In the genomic region with DNA sequence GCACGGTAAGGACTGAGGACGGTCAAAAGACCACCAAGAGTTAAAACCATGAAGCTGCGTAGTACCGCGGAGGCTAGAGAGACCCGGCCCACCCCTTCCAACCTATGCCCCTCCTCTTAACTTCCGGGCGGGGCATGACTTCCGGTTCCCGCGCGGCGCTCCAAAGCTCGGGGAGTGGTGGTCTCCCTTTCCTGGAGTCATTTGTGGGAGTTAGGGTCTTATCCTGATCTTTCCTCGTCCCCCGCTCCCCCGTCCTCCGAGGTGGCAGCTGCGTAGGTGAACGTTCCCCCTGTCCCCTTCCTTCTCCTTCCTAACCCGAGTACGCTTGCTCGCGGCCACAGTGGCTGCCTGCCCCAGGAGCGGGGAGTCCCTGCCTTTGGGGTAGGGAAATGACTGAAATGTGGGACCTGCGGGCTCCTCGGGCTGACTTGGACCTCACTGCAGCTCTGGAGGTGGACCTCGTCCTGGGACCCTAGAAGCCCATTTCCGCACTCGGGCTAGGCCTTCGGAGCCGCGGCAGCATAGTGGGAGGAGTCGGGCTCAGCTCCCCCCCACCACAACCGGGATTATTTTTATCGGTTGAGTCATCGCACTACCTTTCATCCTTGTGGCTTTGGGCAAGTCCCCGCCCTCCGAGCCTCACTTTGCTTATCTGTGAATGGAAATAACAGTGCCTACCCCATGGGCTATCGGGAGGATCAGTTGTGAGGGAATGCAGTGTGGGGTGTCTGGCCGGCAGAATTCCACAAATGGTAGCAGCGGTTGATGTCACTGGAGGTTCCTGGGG, we compare ENCODE assay signal across 9 cellular contexts. TPM values are rescaled to one million over a fixed set of nuclear protein-coding genes. Genes with fewer than 3 reads are reported as not detected.
DNase-seq lines count a peak whose midpoint lies in the region; ATAC-seq and TF ChIP-seq lines count a peak whose summit lies in the region.
"Had no signal": no experiment of that assay in that cellular context is flagged by ENCODE, and none has a peak within 500 bp of the region (broad histone marks: within the 10 kb centered on the region; RNA-seq: fewer than 3 reads in every experiment).

No MANE protein-coding gene starts in this region.

- intact Hi-C loops in dorsolateral prefrontal cortex (cut with DNase I): loop anchor here (2.0 to 10.0 kb wide), 4 partner anchors 27 to 243 kb away; a partner anchor contains a TSS
- intact Hi-C loops in lower leg skin (cut with DNase I; ENCODE audit: low total_unique reads): no loop called here

- H3K4me3 ChIP-seq in dorsolateral prefrontal cortex (peak overlapping the region; percentile 57 to 100 (median 93)), lower leg skin (ENCODE audit: low read depth, poor library complexity, severe bottlenecking) (peak overlapping the region; percentile 92)

- peak in 1 of 2 donors; percentile 53 for TF ChIP-seq POLR2A in lower leg skin (IDR thresholded peaks at IDR 0.05)

- no peaks in the 10 kb centered on the region for H3K27me3 ChIP-seq in dorsolateral prefrontal cortex

- TF ChIP-seq CTCF in dorsolateral prefrontal cortex (IDR thresholded peaks at IDR 0.05 in 54 of 56, conservative IDR thresholded peaks at IDR 0.05 in 2 of 56; ENCODE audit: low read depth in 1 of 56, partially characterized antibody in 56 of 56): peak in 22 of 56 donors; percentile 4 to 45 (median 24)
- TF ChIP-seq CTCF in lower leg skin (IDR thresholded peaks at IDR 0.05): no peak

- peak overlapping the region; percentile 57 to 98 (median 90) for H3K27ac ChIP-seq in dorsolateral prefrontal cortex

- ATAC-seq in GM19452 (IDR thresholded peaks at IDR 0.05; ENCODE audit: unreplicated experiment) (peak; percentile 69), HG03575 (IDR thresholded peaks at IDR 0.05; ENCODE audit: extremely low read depth, insufficient number of reproducible peaks, low FRiP score, unreplicated experiment) (peak; percentile 35)

- whole genome bisulfite sequencing in lower leg skin, 2 donors: 0% methylated on average over 37 to 42 of the region's 42 CpGs

- DNase-seq in CD1c-positive myeloid dendritic cell (ENCODE audit: extremely low spot score): peak; percentile 90
- DNase-seq in NCI-H82 (lab: John Stamatoyannopoulos, UW): peak; percentile 98
- DNase-seq in activated CD4-positive, alpha-beta T cell treated with anti-CD3 and anti-CD28 coated beads, Interleukin-2, amount 50 U/mL, for 48 hours: peak; percentile 87 to 93
- DNase-seq in dorsolateral prefrontal cortex: peak; percentile 74 to 93 (median 87)
- peak; percentile 83 to 95 for DNase-seq in lower leg skin (ENCODE audit: low spot score in 2 of 2)
- peak; percentile 93 for DNase-seq in stimulated activated CD4-positive, alpha-beta T cell treated with anti-CD3 and anti-CD28 coated beads, Interleukin-4, amount 100 ng/mL, for 24 hours

RNA-seq across cellular contexts. Expression of a gene that starts 24.1 kb away (rescaled TPM):
- total RNA-seq in dorsolateral prefrontal cortex: not detected
- not detected for total RNA-seq in lower leg skin
- total RNA-seq: subcutaneous adipose tissue had no signal

RNA-seq across cellular contexts. Expression of a gene that starts 26.9 kb away (rescaled TPM):
- total RNA-seq in dorsolateral prefrontal cortex (100 to 1,000 TPM in 116 of 120 experiments, 10 to 100 TPM in 4; 71.6 to 204 (median 149) TPM), lower leg skin (100 to 1,000 TPM; 162 to 226 (median 203) TPM)

RNA-seq across cellular contexts. Expression of a gene that starts 48.7 kb away (rescaled TPM):
- not detected for total RNA-seq in dorsolateral prefrontal cortex
- not detected for total RNA-seq in lower leg skin
- total RNA-seq: subcutaneous adipose tissue had no signal

Comparison
In these comparisons a context has a peak if more than half of its experiments do, and no peak if none do; other contexts are left out.
1. Peak in every context shown above with its lines: DNase-seq, ATAC-seq, H3K4me3 ChIP-seq and H3K27ac ChIP-seq.